ENCODE assay signal across 8 cellular contexts in genomic region chr20:46363874-46364669, GRCh38. TPM values are rescaled to one million over a fixed set of nuclear protein-coding genes. Genes with fewer than 3 reads are reported as not detected.
DNase-seq lines count a peak whose midpoint lies in the region; ATAC-seq and TF ChIP-seq lines count a peak whose summit lies in the region.

No MANE protein-coding gene starts in this region.

- peak overlapping the region; percentile 97 for H3K4me3 Mint-ChIP-seq in natural killer cell treated with Interleukin-12 subunit alpha and Interleukin-12 subunit beta and Interleukin-15 and Interleukin-18, amount 100 ng/mL, for 72 hours

- H3K9me3 Mint-ChIP-seq in natural killer cell treated with Interleukin-12 subunit alpha and Interleukin-12 subunit beta and Interleukin-15 and Interleukin-18, amount 100 ng/mL, for 72 hours: no peaks in the 10 kb centered on the region

- H3K4me1 Mint-ChIP-seq in natural killer cell treated with Interleukin-12 subunit alpha and Interleukin-12 subunit beta and Interleukin-15 and Interleukin-18, amount 100 ng/mL, for 72 hours (ENCODE audit: low read depth in 2 of 2): peaks cover 49 to 58% of the 10 kb centered on the region in 2 donors

- peaks cover 5% of the 10 kb centered on the region for H3K4me1 ChIP-seq in RWPE2 (ENCODE audit: insufficient read depth, poor library complexity, severe bottlenecking)

- H3K36me3 Mint-ChIP-seq in natural killer cell treated with Interleukin-12 subunit alpha and Interleukin-12 subunit beta and Interleukin-15 and Interleukin-18, amount 100 ng/mL, for 72 hours: peaks cover 35% of the 10 kb centered on the region

- no peaks in the 10 kb centered on the region for H3K9me3 ChIP-seq in RWPE2 (ENCODE audit: severe bottlenecking)

- DNase-seq in DMS114 treated with DMSO at 0.1 percent for 48 hours (lab: John Stamatoyannopoulos, UW; ENCODE audit: unreplicated experiment): peak; percentile 66
- peak; percentile 39 for DNase-seq in KG1 (lab: John Stamatoyannopoulos, UW)
- DNase-seq in RWPE2 (ENCODE audit: low spot score): peak; percentile 98
- peak; percentile 81 for DNase-seq in activated effector memory CD4-positive, alpha-beta T cell treated with Interleukin-2 at 50 U/mL for 16 hours
- DNase-seq in fibroblast of pulmonary artery (ENCODE audit: low read depth): peak; percentile 91
- DNase-seq in natural killer cell treated with Interleukin-12 subunit alpha and Interleukin-12 subunit beta and Interleukin-15 and Interleukin-18, amount 100 ng/mL, for 72 hours (ENCODE audit: low spot score): peak; percentile 92
- DNase-seq in stimulated activated naive CD4-positive, alpha-beta T cell (lab: John Stamatoyannopoulos, UW): peak; percentile 70 to 88 (median 84)

- peak overlapping the region; percentile 95 for H3K4me3 ChIP-seq in RWPE2 (ENCODE audit: severe bottlenecking)
- peak overlapping the region; percentile 97 for H3K4me3 ChIP-seq in fibroblast of pulmonary artery (replicated peaks; ENCODE audit: low read depth, low read length)

- peak overlapping the region; percentile 85 to 91 for H3K27ac Mint-ChIP-seq in natural killer cell treated with Interleukin-12 subunit alpha and Interleukin-12 subunit beta and Interleukin-15 and Interleukin-18, amount 100 ng/mL, for 72 hours

- H3K27me3 ChIP-seq in RWPE2 (ENCODE audit: insufficient read depth, poor library complexity, severe bottlenecking): no peaks in the 10 kb centered on the region

- H3K27ac ChIP-seq in RWPE2 (ENCODE audit: poor library complexity, severe bottlenecking): peak overlapping the region; percentile 77

- H3K36me3 ChIP-seq in RWPE2 (ENCODE audit: low read depth): peaks cover 54% of the 10 kb centered on the region

- no peak for TF ChIP-seq CTCF in RWPE2 (IDR thresholded peaks at IDR 0.05; ENCODE audit: poor library complexity, severe bottlenecking)
- no peak for TF ChIP-seq CTCF in fibroblast of pulmonary artery (IDR thresholded peaks at IDR 0.05; ENCODE audit: low read length, missing control alignments)

- ATAC-seq in GM21576 (IDR thresholded peaks at IDR 0.05; ENCODE audit: unreplicated experiment) (peak; percentile 64), RWPE2 (ENCODE audit: low read depth) (peak; percentile 90)
- peak; percentile 91 to 94 for ATAC-seq in natural killer cell treated with Interleukin-12 subunit alpha and Interleukin-12 subunit beta and Interleukin-15 and Interleukin-18, amount 100 ng/mL, for 72 hours

- H3K27me3 Mint-ChIP-seq in natural killer cell treated with Interleukin-12 subunit alpha and Interleukin-12 subunit beta and Interleukin-15 and Interleukin-18, amount 100 ng/mL, for 72 hours: no peaks in the 10 kb centered on the region

RNA-seq across cellular contexts. Expression of gene ELMO2, which starts 42.3 kb away (rescaled TPM):
- total RNA-seq in natural killer cell treated with Interleukin-12 subunit alpha and Interleukin-12 subunit beta and Interleukin-15 and Interleukin-18, amount 100 ng/mL, for 72 hours: 100 to 1,000 TPM in 1 of 2 donors, 10 to 100 TPM in 1; 92.3 to 100 TPM

RNA-seq across cellular contexts. Expression of gene CDH22, which starts 55.8 kb away (rescaled TPM):
- not detected for total RNA-seq in natural killer cell treated with Interleukin-12 subunit alpha and Interleukin-12 subunit beta and Interleukin-15 and Interleukin-18, amount 100 ng/mL, for 72 hours

Comparison
In these comparisons a context has a peak if more than half of its experiments do, and no peak if none do; other contexts are left out.
1. Peak in every context shown above with its lines: DNase-seq, ATAC-seq, H3K4me3 ChIP-seq and H3K27ac ChIP-seq.
2. DNase-seq: peak in every context shown above with its lines; median percentile 98 in RWPE2; 92 in natural killer cell treated with Interleukin-12 subunit alpha and Interleukin-12 subunit beta and Interleukin-15 and Interleukin-18, amount 100 ng/mL, for 72 hours; 91 in fibroblast of pulmonary artery; 84 in stimulated activated naive CD4-positive, alpha-beta T cell; 81 in activated effector memory CD4-positive, alpha-beta T cell treated with Interleukin-2 at 50 U/mL for 16 hours; 66 in DMS114 treated with DMSO at 0.1 percent for 48 hours; 39 in KG1.